In genomic region chr10:46301721-46302479, GRCh38 we compare ENCODE assay signal across 24 cellular contexts. TPM values are rescaled to one million over a fixed set of nuclear protein-coding genes. Genes with fewer than 3 reads are reported as not detected.
A peak's percentile ranks its signal among the peaks of the same experiment; 100 is the strongest.
DNase-seq lines count a peak whose midpoint lies in the region; ATAC-seq and TF ChIP-seq lines count a peak whose summit lies in the region.
"Had no signal": no experiment of that assay in that cellular context is flagged by ENCODE, and none has a peak within 500 bp of the region (broad histone marks: within the 10 kb centered on the region; RNA-seq: fewer than 3 reads in every experiment).

No MANE protein-coding gene starts in this region.

- H3K18ac ChIP-seq in mesenchymal stem cell (ENCODE audit: low read depth in 1 of 2, low read length in 2 of 2), result no peak overlapping the region

- no peak overlapping the region for H3K23ac ChIP-seq in mesenchymal stem cell (ENCODE audit: low read length in 2 of 2)

- H3K4me1 ChIP-seq in breast epithelium (peaks cover 0 to 5% of the 10 kb centered on the region in 2 donors), mammary epithelial cell (ENCODE audit: insufficient read depth, low read length) (no peaks in the 10 kb centered on the region), mesenchymal stem cell (ENCODE audit: control insufficient read depth, insufficient read depth, low read depth, low read length) (no peaks in the 10 kb centered on the region), vagina (no peaks in the 10 kb centered on the region)
- H3K4me1 ChIP-seq: A549 had no signal

- H3K27me3 ChIP-seq in breast epithelium (no peaks in the 10 kb centered on the region), mammary epithelial cell (ENCODE audit: insufficient read depth, low read length) (no peaks in the 10 kb centered on the region), mesenchymal stem cell (ENCODE audit: control insufficient read depth in 1 of 2, insufficient read depth in 1 of 2, low read length in 2 of 2) (peaks cover 18 to 42% of the 10 kb centered on the region in 2 experiments), vagina (no peaks in the 10 kb centered on the region)
- H3K27me3 ChIP-seq: BLaER1 treated with 17β-estradiol and CSF1 and Interleukin-3, amounts not matched to agents 10 nM and 100 nM had no signal

- H2BK15ac ChIP-seq in mesenchymal stem cell (ENCODE audit: low read depth, poor library complexity, severe bottlenecking), result no peak overlapping the region

- H3K9me3 ChIP-seq in breast epithelium (no peaks in the 10 kb centered on the region), mammary epithelial cell (replicated peaks; ENCODE audit: insufficient read depth, low read length) (no peaks in the 10 kb centered on the region), mesenchymal stem cell (ENCODE audit: control insufficient read depth, low read length) (no peaks in the 10 kb centered on the region), vagina (no peaks in the 10 kb centered on the region)
- H3K9me3 ChIP-seq: A549; BLaER1 treated with 17β-estradiol and CSF1 and Interleukin-3, amounts not matched to agents 10 nM and 100 nM had no signal

- H4K8ac ChIP-seq in mesenchymal stem cell (ENCODE audit: low read length), result no peak overlapping the region

- H3K4me2 ChIP-seq in mammary epithelial cell (ENCODE audit: insufficient read depth, low read depth, low read length) (no peak overlapping the region), mesenchymal stem cell (ENCODE audit: low read length, poor library complexity, severe bottlenecking) (no peak overlapping the region)
- H3K4me2 ChIP-seq: A549 had no signal

- no TSS peak for BruUV-seq in mammary epithelial cell (replicated peaks; lab: Mats Ljungman, UMichigan)

- no peak overlapping the region for H2BK12ac ChIP-seq in mesenchymal stem cell (ENCODE audit: low read length in 2 of 2)

- in situ Hi-C loops in mammary epithelial cell (cut with MboI; ENCODE audit: low sequenced_read_pairs in 2 of 2), result no loop called here

- no peak overlapping the region for H2AK5ac ChIP-seq in mesenchymal stem cell (ENCODE audit: low read length, severe bottlenecking)

- H3K14ac ChIP-seq in mesenchymal stem cell (ENCODE audit: low read length in 2 of 2), result no peak overlapping the region

- no peak overlapping the region for H3K27ac ChIP-seq in breast epithelium
- no peak overlapping the region for H3K27ac ChIP-seq in mammary epithelial cell (ENCODE audit: insufficient read depth, low read depth, low read length)
- H3K27ac ChIP-seq in mesenchymal stem cell (ENCODE audit: low read length, poor library complexity, severe bottlenecking), result no peak overlapping the region
- H3K27ac ChIP-seq in vagina, result no peak overlapping the region
- H3K27ac ChIP-seq: A549, GM23248 had no signal

- H4K20me1 ChIP-seq in mammary epithelial cell (ENCODE audit: insufficient read depth, low read length), result no peaks in the 10 kb centered on the region

- intact Hi-C loops in breast epithelium (cut with DNase I; ENCODE audit: low total_unique reads), result no loop called here
- intact Hi-C loops in mammary epithelial cell (cut with micrococcal nuclease), result no loop called here
- intact Hi-C loops in sciatic nerve (cut with DNase I), result no loop called here
- intact Hi-C loops in vagina (cut with DNase I), result no loop called here

- no peaks in the 10 kb centered on the region for H3K79me1 ChIP-seq in mesenchymal stem cell (replicated peaks; ENCODE audit: low read length, poor library complexity, severe bottlenecking)

- H3K4me3 ChIP-seq in breast epithelium (no peak overlapping the region), mammary epithelial cell (replicated peaks in 1 of 3; ENCODE audit: insufficient read depth in 1 of 3, low read depth in 2 of 3, low read length in 3 of 3) (no peak overlapping the region), mesenchymal stem cell (ENCODE audit: insufficient read depth in 1 of 2, low read depth in 1 of 2, low read length in 2 of 2) (no peak overlapping the region), vagina (no peak overlapping the region)
- H3K4me3 ChIP-seq: A549; BLaER1 treated with 17β-estradiol and CSF1 and Interleukin-3, amounts not matched to agents 10 nM and 100 nM; GM23248; K562 had no signal

- H2AFZ ChIP-seq in mammary epithelial cell (ENCODE audit: low read depth, low read length) (no peak overlapping the region), mesenchymal stem cell (ENCODE audit: low read depth, low read length) (no peak overlapping the region)
- H2AFZ ChIP-seq: GM23248 had no signal

- TF ChIP-seq POLR2A in breast epithelium (IDR thresholded peaks at IDR 0.05), result no peak
- no peak for TF ChIP-seq POLR2A in vagina (IDR thresholded peaks at IDR 0.05)

- no peak overlapping the region for H2BK120ac ChIP-seq in mesenchymal stem cell (ENCODE audit: low read depth, low read length)

- peak; percentile 11 to 38 for DNase-seq in breast epithelium (ENCODE audit: low spot score in 2 of 2)
- no peak for DNase-seq in mammary epithelial cell
- no peak for DNase-seq in mesenchymal stem cell
- peak; percentile 45 for DNase-seq in sciatic nerve (ENCODE audit: low spot score)
- DNase-seq in vagina (ENCODE audit: extremely low spot score in 2 of 2), result peak; percentile 34 to 40
- no peak for DNase-seq in GM10266 (ENCODE audit: extremely low spot score)
- DNase-seq: AML-193, GM23248, NCI-H1105 treated with DMSO at 0.1 percent for 48 hours, NCI-H146, NCI-H1930, NCI-H2107, NCI-H446, NCI-H524 treated with DMSO at 0.1 percent for 48 hours, NCI-H774, SIG-M5 had no signal

- no peak for TF ChIP-seq CTCF in breast epithelium (IDR thresholded peaks at IDR 0.05)
- no peak for TF ChIP-seq CTCF in mammary epithelial cell (conservative IDR thresholded peaks at IDR 0.05 in 1 of 2, IDR thresholded peaks at IDR 0.05 in 1 of 2; ENCODE audit: extremely low read depth in 1 of 2, insufficient read depth in 1 of 2, low read depth in 1 of 2, low read length in 2 of 2)
- no peak for TF ChIP-seq CTCF in vagina (IDR thresholded peaks at IDR 0.05)
- no peak for TF ChIP-seq CTCF in GM10266 (IDR thresholded peaks at IDR 0.05; ENCODE audit: control insufficient read depth, insufficient read depth, low read depth, missing control alignments)

- no peaks in the 10 kb centered on the region for H3K79me2 ChIP-seq in mammary epithelial cell (ENCODE audit: insufficient read depth, low read length)

- H2BK5ac ChIP-seq in mesenchymal stem cell (ENCODE audit: low read depth, low read length, poor library complexity, severe bottlenecking), result no peak overlapping the region

- H3K36me3 ChIP-seq in breast epithelium (no peaks in the 10 kb centered on the region), mammary epithelial cell (ENCODE audit: insufficient read depth, low read length) (no peaks in the 10 kb centered on the region), mesenchymal stem cell (ENCODE audit: control insufficient read depth in 1 of 2, insufficient read depth in 2 of 2, low read depth in 1 of 2, low read length in 2 of 2) (no peaks in the 10 kb centered on the region), vagina (no peaks in the 10 kb centered on the region)
- H3K36me3 ChIP-seq: BLaER1 treated with 17β-estradiol and CSF1 and Interleukin-3, amounts not matched to agents 10 nM and 100 nM had no signal

- CTCF ChIA-PET in mammary epithelial cell (lab: Charles Lee; ENCODE audit: low non-redundant PET), result no interaction called here

- peak overlapping the region; percentile 11 for H4K91ac ChIP-seq in mesenchymal stem cell (ENCODE audit: low read length)

- dilution Hi-C loops in mammary epithelial cell (cut with HindIII; ENCODE audit: low sequenced_read_pairs), result no loop called here

- WGBS in mammary epithelial cell (ENCODE audit: low coverage, missing lambda C conversion rate), result 65% methylated on average over 12 of the region's 13 CpGs
- 80% methylated on average over 13 of the region's 13 CpGs for WGBS in mesenchymal stem cell

- ATAC-seq in sciatic nerve (no peak), HG03045 (IDR thresholded peaks at IDR 0.05; ENCODE audit: unreplicated experiment) (no peak)
- ATAC-seq: A549, K562 had no signal

- H3K9ac ChIP-seq in mammary epithelial cell (ENCODE audit: insufficient read depth, low read length) (no peak overlapping the region), mesenchymal stem cell (ENCODE audit: low read length) (no peak overlapping the region)
- H3K9ac ChIP-seq: BLaER1 treated with 17β-estradiol and CSF1 and Interleukin-3, amounts not matched to agents 10 nM and 100 nM; GM23248 had no signal

- H3K4ac ChIP-seq in mesenchymal stem cell (ENCODE audit: low read depth in 1 of 2, low read length in 2 of 2), result no peak overlapping the region

RNA-seq across cellular contexts. Expression of gene ANTXRL, which starts 15.1 kb away (rescaled TPM):
- under 1 TPM in 1 of 3 donors, not detected in 2; 0.15 TPM for total RNA-seq in breast epithelium
- not detected for total RNA-seq in mammary epithelial cell
- polyA plus RNA-seq in mammary epithelial cell, result not detected
- not detected for polyA minus RNA-seq in mammary epithelial cell
- not detected for polyA plus RNA-seq in mesenchymal stem cell (2013, experiment 1 of 2)
- not detected for polyA plus RNA-seq in mesenchymal stem cell (2013, experiment 2 of 2)
- total RNA-seq in sciatic nerve, result not detected
- not detected for total RNA-seq in vagina
- total RNA-seq: CD4-positive, alpha-beta T cell; GM23248; H9; K562; LHCN-M2; MCF 10A had no signal
- polyA plus RNA-seq: GM23248, K562 had no signal

Comparison
In these comparisons a context has a peak if more than half of its experiments do, and no peak if none do; other contexts are left out.
1. DNase-seq: peak in breast epithelium (2 of 2), sciatic nerve (single experiment) and vagina (2 of 2); none in mammary epithelial cell (single experiment), mesenchymal stem cell (single experiment) and GM10266 (single experiment).